Comparison of ENCODE assay signal across 1 cellular context in genomic region chr20:2653511-2654383, GRCh38.
TF ChIP-seq lines count a peak whose summit lies in the region.

No MANE protein-coding gene starts in this region.

TF ChIP-seq in H1, 55 proteins besides CTCF, POLR2A, EP300 and RAD21:
- TF ChIP-seq KDM1A (IDR thresholded peaks at IDR 0.05; ENCODE audit: borderline replicate concordance, low read length) (no peak), BACH1 (IDR thresholded peaks at IDR 0.05; ENCODE audit: low read length) (no peak), CBX8 (IDR thresholded peaks at IDR 0.05; ENCODE audit: borderline replicate concordance, low read depth, low read length) (no peak), CHD2 (IDR thresholded peaks at IDR 0.05; ENCODE audit: low read length) (no peak), JUN (IDR thresholded peaks at IDR 0.05; ENCODE audit: low read depth, low read length) (no peak), ATF3 (IDR thresholded peaks at IDR 0.05; ENCODE audit: insufficient read depth, low read depth, low read length) (no peak), MAX (IDR thresholded peaks at IDR 0.05) (no peak), SAP30 (IDR thresholded peaks at IDR 0.05; ENCODE audit: insufficient read depth, insufficient replicate concordance, low read length) (no peak), NANOG (IDR thresholded peaks at IDR 0.05; ENCODE audit: insufficient read depth, low read depth, low read length, poor library complexity, severe bottlenecking) (no peak), TEAD4 (IDR thresholded peaks at IDR 0.05; ENCODE audit: low read depth, low read length) (no peak), EZH2 (IDR thresholded peaks at IDR 0.05; ENCODE audit: low read depth, low read length, severe bottlenecking) (no peak), POU5F1 (IDR thresholded peaks at IDR 0.05; ENCODE audit: low read depth, low read length) (no peak), EGR1 (IDR thresholded peaks at IDR 0.05; ENCODE audit: borderline replicate concordance, low read depth, low read length) (no peak), TAF7 (optimal IDR thresholded peaks at IDR 0.05; ENCODE audit: borderline replicate concordance, low read depth, low read length) (no peak)
